In the genomic region with DNA sequence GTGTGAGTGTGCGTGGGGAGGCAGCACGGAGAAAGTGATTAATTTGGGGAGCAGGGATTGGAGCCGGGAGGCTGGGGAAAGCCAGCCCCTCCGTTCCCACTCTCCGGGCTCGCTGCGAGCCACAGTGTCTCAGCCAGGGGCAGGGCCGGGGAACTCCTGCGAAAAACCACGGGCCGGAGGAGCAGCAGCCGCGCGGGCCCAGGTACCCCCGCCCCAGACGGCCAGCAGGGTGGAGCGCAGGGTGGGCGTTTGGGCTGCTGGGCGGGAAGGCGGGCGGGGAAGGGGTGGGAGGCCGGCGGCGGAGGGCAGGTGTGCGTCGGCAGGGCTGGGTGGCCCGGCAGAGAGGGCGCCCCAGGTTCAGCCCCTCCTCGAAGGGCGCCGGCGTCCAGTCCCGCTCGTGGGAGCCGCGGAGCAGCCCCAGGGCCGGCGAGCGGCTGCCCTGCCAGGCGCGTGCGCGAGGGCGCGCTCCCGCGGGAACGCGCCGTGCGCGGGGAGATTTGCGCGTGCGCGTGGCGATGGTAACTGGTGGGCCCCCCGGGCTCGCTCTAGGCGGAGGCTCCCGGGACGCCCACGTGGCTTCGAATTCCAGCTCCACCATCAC, we compare ENCODE assay signal across 8 cellular contexts. TPM values are rescaled to one million over a fixed set of nuclear protein-coding genes. Genes with fewer than 3 reads are reported as not detected.
DNase-seq lines count a peak whose midpoint lies in the region; ATAC-seq, FAIRE-seq and TF ChIP-seq lines count a peak whose summit lies in the region.

No MANE protein-coding gene starts in this region.

- H3K4me3 Mint-ChIP-seq in endothelial cell (ENCODE audit: unreplicated experiment), result no peak overlapping the region

- peaks cover 0 to 67% (median 49%) of the 10 kb centered on the region in 7 donors for H3K27me3 ChIP-seq in heart right ventricle
- peaks cover 3 to 7% of the 10 kb centered on the region in 2 donors for H3K27me3 ChIP-seq in small intestine (ENCODE audit: control insufficient read depth in 2 of 2, insufficient read depth in 2 of 2, low read length in 2 of 2)

- intact Hi-C loops in heart right ventricle (cut with DNase I), result no loop called here

- H3K4me1 ChIP-seq in heart right ventricle, result peaks cover 0 to 16% (median 14%) of the 10 kb centered on the region in 9 donors
- H3K4me1 ChIP-seq in small intestine (ENCODE audit: control insufficient read depth in 2 of 2, insufficient read depth in 1 of 2, low read depth in 1 of 2, low read length in 1 of 2), result no peaks in the 10 kb centered on the region

- 2% methylated on average over 57 to 64 of the region's 64 CpGs for WGBS in heart right ventricle, 2 donors
- WGBS in small intestine, 3 donors, result 4 to 9% (median 5%) methylated on average over 53 to 64 of the region's 64 CpGs

- no peaks in the 10 kb centered on the region for H3K4me1 Mint-ChIP-seq in endothelial cell (ENCODE audit: unreplicated experiment)

- H3K36me3 Mint-ChIP-seq in endothelial cell (ENCODE audit: low read depth, unreplicated experiment), result peaks cover 6% of the 10 kb centered on the region

- peak; percentile 36 for ATAC-seq in GM19043 (IDR thresholded peaks at IDR 0.05; ENCODE audit: low read depth, unreplicated experiment)
- peak in 3 of 8 donors; percentile 23 to 53 (median 27) for ATAC-seq in heart right ventricle
- ATAC-seq in GM21825 (IDR thresholded peaks at IDR 0.05; ENCODE audit: unreplicated experiment), result no peak

- H3K4me3 ChIP-seq in heart right ventricle, result peak overlapping the region; percentile 11 to 55 (median 46)
- peak overlapping the region; percentile 25 to 26 for H3K4me3 ChIP-seq in small intestine (ENCODE audit: low read depth in 1 of 2, low read length in 2 of 2)

- TF ChIP-seq CTCF in heart right ventricle (IDR thresholded peaks at IDR 0.05), result no peak
- no peak for TF ChIP-seq CTCF in endothelial cell (IDR thresholded peaks at IDR 0.05; ENCODE audit: unreplicated experiment)

- peaks cover 8% of the 10 kb centered on the region for H3K27me3 Mint-ChIP-seq in endothelial cell (ENCODE audit: unreplicated experiment)

- peak; percentile 17 for DNase-seq in NCI-H2227 treated with DMSO at 0.1 percent for 48 hours (lab: John Stamatoyannopoulos, UW)
- no peak for DNase-seq in heart right ventricle
- no peak for DNase-seq in small intestine
- no peak for DNase-seq in endothelial cell (ENCODE audit: low spot score)
- DNase-seq in HUDEP-2 (lab: John Stamatoyannopoulos, UW; ENCODE audit: unreplicated experiment in 76 of 76), result no peak
- DNase-seq in HuH-7.5 (ENCODE audit: low spot score), result no peak

- H3K36me3 ChIP-seq in heart right ventricle (no peaks in the 10 kb centered on the region), small intestine (ENCODE audit: control insufficient read depth in 2 of 2, insufficient read depth in 2 of 2, low read length in 2 of 2) (no peaks in the 10 kb centered on the region)

- FAIRE-seq in small intestine (lab: Jason Lieb, UNC), result no peak

- H3K9me3 Mint-ChIP-seq in endothelial cell (ENCODE audit: unreplicated experiment), result peaks cover 18% of the 10 kb centered on the region

- peaks cover 0 to 5% (median 0%) of the 10 kb centered on the region in 11 donors for H3K9me3 ChIP-seq in heart right ventricle
- H3K9me3 ChIP-seq in small intestine (ENCODE audit: control insufficient read depth, low read depth), result no peaks in the 10 kb centered on the region

- H3K27ac ChIP-seq in heart right ventricle (no peak overlapping the region), small intestine (ENCODE audit: low read depth in 1 of 2, low read length in 1 of 2) (peak overlapping the region in 1 of 2 donors; percentile 72)

- no peak overlapping the region for H3K27ac Mint-ChIP-seq in endothelial cell (ENCODE audit: unreplicated experiment)

RNA-seq across cellular contexts. Expression of gene CHL1, which starts 1.4 kb away (rescaled TPM):
- total RNA-seq in heart right ventricle (10 to 100 TPM in 3 of 10 donors, 1 to 10 TPM in 5, under 1 TPM in 2; 0.55 to 28.8 (median 3.3) TPM), endothelial cell (ENCODE audit: unreplicated experiment) (not detected)
- polyA plus RNA-seq in heart right ventricle (1 to 10 TPM; 1.0 to 2.3 TPM), small intestine (1 to 10 TPM in 1 of 3 donors, under 1 TPM in 2; under 0.01 to 6.6 (median 0.81) TPM)
